17 cellular contexts compared by ENCODE assay signal in genomic region chr9:112789493-112789892, GRCh38. TPM values are rescaled to one million over a fixed set of nuclear protein-coding genes. Genes with fewer than 3 reads are reported as not detected.
A peak's percentile ranks its signal among the peaks of the same experiment; 100 is the strongest.
DNase-seq lines count a peak whose midpoint lies in the region; ATAC-seq and TF ChIP-seq lines count a peak whose summit lies in the region.
"Had no signal": no experiment of that assay in that cellular context is flagged by ENCODE, and none has a peak within 500 bp of the region (broad histone marks: within the 10 kb centered on the region; RNA-seq: fewer than 3 reads in every experiment).

No MANE protein-coding gene starts in this region.

- H3K4me3 ChIP-seq in AG09309 (ENCODE audit: control insufficient read depth, low read depth, low read length) = no peak overlapping the region
- H3K4me3 ChIP-seq in fibroblast of villous mesenchyme (ENCODE audit: low read depth, low read length) = no peak overlapping the region
- H3K4me3 ChIP-seq in retinal pigment epithelial cell (ENCODE audit: low read length) = no peak overlapping the region
- H3K4me3 ChIP-seq: A549 had no signal

- DNase-seq in AG09309 (ENCODE audit: low read depth) (peak; percentile 34), fibroblast of villous mesenchyme (ENCODE audit: low read depth) (peak; percentile 93), retinal pigment epithelial cell (ENCODE audit: low read depth) (peak; percentile 24), posterior cingulate gyrus (no peak), superior temporal gyrus (ENCODE audit: extremely low spot score) (no peak), D341Med (ENCODE audit: low spot score) (no peak), NCI-H524 (lab: John Stamatoyannopoulos, UW) (no peak)
- DNase-seq: activated CD8-positive, alpha-beta T cell treated with anti-CD3 and anti-CD28 coated beads, Interleukin-2, amount 10 ng/mL, durations not matched to agents 7 days and 5 days; cerebellar nuclear complex; HCEC 1CT; midbrain; NCI-H187; SHP77; stimulated activated CD4-positive, alpha-beta T cell treated with anti-CD3 and anti-CD28 coated beads, Interleukin-2, amount 100 ng/mL, for 48 hours had no signal

- intact Hi-C loops in posterior cingulate gyrus (cut with DNase I) = no loop called here

- peak; percentile 75 for ATAC-seq in SK-N-SH treated with all-trans-retinoic acid at 6 μM for 48 hours
- ATAC-seq: A549; activated CD8-positive, alpha-beta T cell treated with anti-CD3 and anti-CD28 coated beads, Interleukin-2, amount 10 ng/mL, durations not matched to agents 7 days and 5 days; WTC11 had no signal

- no peak for TF ChIP-seq CTCF in AG09309 (IDR thresholded peaks at IDR 0.05; ENCODE audit: control insufficient read depth, insufficient read depth, low read depth, low read length, missing control alignments)
- TF ChIP-seq CTCF in fibroblast of villous mesenchyme (IDR thresholded peaks at IDR 0.05; ENCODE audit: insufficient read depth, low read depth, low read length) = no peak
- no peak for TF ChIP-seq CTCF in retinal pigment epithelial cell (conservative IDR thresholded peaks at IDR 0.05; ENCODE audit: low read depth, low read length)

TF ChIP-seq in SK-N-SH treated with all-trans-retinoic acid at 6 μM for 48 hours, 23 proteins besides CTCF, POLR2A, EP300 and RAD21:
- TF ChIP-seq RARB (CRISPR knock-in tag; IDR thresholded peaks at IDR 0.05) (no peak), GLIS3 (CRISPR knock-in tag; IDR thresholded peaks at IDR 0.05) (no peak), ISL1 (CRISPR knock-in tag; IDR thresholded peaks at IDR 0.05) (peak; percentile 88), ARNTL (CRISPR knock-in tag; IDR thresholded peaks at IDR 0.05; ENCODE audit: borderline replicate concordance, low read depth) (no peak), TOX (CRISPR knock-in tag; IDR thresholded peaks at IDR 0.05; ENCODE audit: borderline replicate concordance) (no peak), SNAI2 (CRISPR knock-in tag; IDR thresholded peaks at IDR 0.05) (no peak), POU6F1 (CRISPR knock-in tag; IDR thresholded peaks at IDR 0.05; ENCODE audit: borderline replicate concordance, low read depth) (no peak), TCF4 (CRISPR knock-in tag; IDR thresholded peaks at IDR 0.05; ENCODE audit: borderline replicate concordance) (0 out of 2 replicates have a peak, but pooled peaks have one; percentile 47), TSHZ2 (CRISPR knock-in tag; IDR thresholded peaks at IDR 0.05) (no peak)
TF ChIP-seq in SK-N-SH treated with all-trans-retinoic acid at 6 μM for 48 hours: peak in this region for 2.

RNA-seq across cellular contexts. Expression of gene SNX30, which starts 38.9 kb away (rescaled TPM):
- total RNA-seq in fibroblast of villous mesenchyme = 27.6 and 27.7 TPM in 2 replicates

Comparison
In these comparisons a context has a peak if more than half of its experiments do, and no peak if none do; other contexts are left out.
1. DNase-seq: peak in AG09309 (single experiment), fibroblast of villous mesenchyme (single experiment) and retinal pigment epithelial cell (single experiment); none in posterior cingulate gyrus (0 of 10), superior temporal gyrus (single experiment), D341Med (single experiment) and NCI-H524 (0 of 2).